In genomic region chr17:27471321-27472269, GRCh38 we compare ENCODE assay signal across 8 cellular contexts. TPM values are rescaled to one million over a fixed set of nuclear protein-coding genes. Genes with fewer than 3 reads are reported as not detected.
A peak's percentile ranks its signal among the peaks of the same experiment; 100 is the strongest.
DNase-seq lines count a peak whose midpoint lies in the region; ATAC-seq and TF ChIP-seq lines count a peak whose summit lies in the region.

No MANE protein-coding gene starts in this region.

- peaks cover 3% of the 10 kb centered on the region for H3K79me1 ChIP-seq in neuronal stem cell (ENCODE audit: low read depth, low read length)

- H3K4me1 Mint-ChIP-seq in T-cell, result peaks cover 75 to 84% (median 76%) of the 10 kb centered on the region in 3 donors
- H3K4me1 Mint-ChIP-seq in activated naive CD8-positive, alpha-beta T cell treated with anti-CD3 and anti-CD28 coated beads, Interleukin-2, amount 50 U/mL, for 24 hours, result peaks cover 100% of the 10 kb centered on the region

- H3K9me3 Mint-ChIP-seq in T-cell, result no peaks in the 10 kb centered on the region
- no peaks in the 10 kb centered on the region for H3K9me3 Mint-ChIP-seq in activated naive CD8-positive, alpha-beta T cell treated with anti-CD3 and anti-CD28 coated beads, Interleukin-2, amount 50 U/mL, for 24 hours

- H3K9ac ChIP-seq in neuronal stem cell (ENCODE audit: low read depth, low read length, poor library complexity), result no peak overlapping the region

- no peaks in the 10 kb centered on the region for H3K36me3 ChIP-seq in neuronal stem cell (replicated peaks in 1 of 2; ENCODE audit: control insufficient read depth in 2 of 2, insufficient read depth in 2 of 2, low read length in 2 of 2)

- no peak overlapping the region for H2AK5ac ChIP-seq in neuronal stem cell (ENCODE audit: low read depth, low read length)

- no peak overlapping the region for H2BK15ac ChIP-seq in neuronal stem cell (ENCODE audit: low read length)

- no peak overlapping the region for H2AFZ ChIP-seq in neuronal stem cell (ENCODE audit: low read length)

- peak overlapping the region; percentile 24 for H3K4me3 ChIP-seq in GM12865 (ENCODE audit: low read depth, low read length)
- H3K4me3 ChIP-seq in neuronal stem cell (ENCODE audit: low read length in 2 of 2), result no peak overlapping the region

- no peaks in the 10 kb centered on the region for H3K9me3 ChIP-seq in neuronal stem cell (replicated peaks in 1 of 2; ENCODE audit: control insufficient read depth in 2 of 2, insufficient read depth in 1 of 2, low read depth in 1 of 2, low read length in 2 of 2)

- peak overlapping the region in 2 of 3 donors; percentile 4 to 32 for H3K4me3 Mint-ChIP-seq in T-cell
- peak overlapping the region; percentile 62 for H3K4me3 Mint-ChIP-seq in activated naive CD8-positive, alpha-beta T cell treated with anti-CD3 and anti-CD28 coated beads, Interleukin-2, amount 50 U/mL, for 24 hours

- H3K27me3 Mint-ChIP-seq in T-cell, result no peaks in the 10 kb centered on the region
- H3K27me3 Mint-ChIP-seq in activated naive CD8-positive, alpha-beta T cell treated with anti-CD3 and anti-CD28 coated beads, Interleukin-2, amount 50 U/mL, for 24 hours, result peaks cover 2% of the 10 kb centered on the region

- ATAC-seq in HG02571 (IDR thresholded peaks at IDR 0.05; ENCODE audit: unreplicated experiment) (peak; percentile 63), T-cell (replicated peaks in 1 of 4) (peak; percentile 61 to 77 (median 64))
- ATAC-seq in activated naive CD8-positive, alpha-beta T cell treated with anti-CD3 and anti-CD28 coated beads, Interleukin-2, amount 50 U/mL, for 24 hours, result peak; percentile 76

- no peak overlapping the region for H3K27ac ChIP-seq in neuronal stem cell (replicated peaks; ENCODE audit: low read length)

- H3K4me2 ChIP-seq in neuronal stem cell (ENCODE audit: insufficient read depth, low read length, poor library complexity, severe bottlenecking), result no peak overlapping the region

- no peak overlapping the region for H3K23ac ChIP-seq in neuronal stem cell (ENCODE audit: low read depth, low read length, poor library complexity)

- H3K27me3 ChIP-seq in neuronal stem cell (ENCODE audit: control insufficient read depth in 3 of 3, insufficient read depth in 3 of 3, low read depth in 1 of 3, low read length in 3 of 3), result no peaks in the 10 kb centered on the region

- H4K8ac ChIP-seq in neuronal stem cell (ENCODE audit: low read depth, low read length), result no peak overlapping the region

- H2BK12ac ChIP-seq in neuronal stem cell (ENCODE audit: low read length), result no peak overlapping the region

- H2BK5ac ChIP-seq in neuronal stem cell (ENCODE audit: low read length), result no peak overlapping the region

- POLR2A ChIA-PET in T-cell (lab: Charles Lee), result no interaction called here

- peak; percentile 96 for DNase-seq in GM12865 (ENCODE audit: low read depth)
- peak in 26 of 34 experiments; percentile 4 to 58 (median 28) for DNase-seq in T-cell
- DNase-seq in activated naive CD8-positive, alpha-beta T cell treated with anti-CD3 and anti-CD28 coated beads, Interleukin-2, amount 50 U/mL, for 24 hours, result peak; percentile 83
- DNase-seq in stimulated activated CD4-positive, alpha-beta T cell treated with anti-CD3 and anti-CD28 coated beads, Interleukin-15, amount 100 ng/mL, for 48 hours (ENCODE audit: low read depth in 2 of 2), result peak; percentile 84 to 89
- no peak for DNase-seq in NOMO-1 (lab: John Stamatoyannopoulos, UW; ENCODE audit: unreplicated experiment in 2 of 2)
- no peak for DNase-seq in DMS153 treated with DMSO at 0.1 percent for 48 hours (lab: John Stamatoyannopoulos, UW; ENCODE audit: unreplicated experiment)
- no peak for DNase-seq in neuronal stem cell (ENCODE audit: low spot score)

- no peak overlapping the region for H4K91ac ChIP-seq in neuronal stem cell (ENCODE audit: low read depth, low read length, poor library complexity)

- H2BK120ac ChIP-seq in neuronal stem cell (ENCODE audit: low read depth, low read length), result no peak overlapping the region

- H3K4ac ChIP-seq in neuronal stem cell (ENCODE audit: low read length), result no peak overlapping the region

- peaks cover 0 to 13% of the 10 kb centered on the region in 2 donors for H3K4me1 ChIP-seq in neuronal stem cell (ENCODE audit: control insufficient read depth in 2 of 2, insufficient read depth in 1 of 2, low read depth in 1 of 2, low read length in 2 of 2)

- no CpG with 5 or more reads among the region's 14 CpGs for WGBS in neuronal stem cell (ENCODE audit: extremely low coverage in 2 of 2, insufficient read length in 2 of 2, insufficient replicate concordance in 1 of 2), 2 donors

- H3K36me3 Mint-ChIP-seq in T-cell, result no peaks in the 10 kb centered on the region
- H3K36me3 Mint-ChIP-seq in activated naive CD8-positive, alpha-beta T cell treated with anti-CD3 and anti-CD28 coated beads, Interleukin-2, amount 50 U/mL, for 24 hours (ENCODE audit: low read depth), result peaks cover 16% of the 10 kb centered on the region

- no peak overlapping the region for H3K18ac ChIP-seq in neuronal stem cell (ENCODE audit: low read length)

- TF ChIP-seq CTCF in GM12865 (IDR thresholded peaks at IDR 0.05; ENCODE audit: insufficient read depth, low read depth, low read length, missing control alignments), result no peak

- H3K27ac Mint-ChIP-seq in T-cell, result peak overlapping the region; percentile 83 to 88
- H3K27ac Mint-ChIP-seq in activated naive CD8-positive, alpha-beta T cell treated with anti-CD3 and anti-CD28 coated beads, Interleukin-2, amount 50 U/mL, for 24 hours, result peak overlapping the region; percentile 99

- CTCF ChIA-PET in T-cell (lab: Charles Lee), result no interaction called here

- H3K14ac ChIP-seq in neuronal stem cell (ENCODE audit: low read length), result no peak overlapping the region

RNA-seq across cellular contexts. Expression of gene KSR1, which starts 15.3 kb away (rescaled TPM):
- 10 to 100 TPM; 26.8 to 35.8 (median 27.6) TPM for total RNA-seq in T-cell
- polyA plus RNA-seq in neuronal stem cell (2013, experiment 1 of 2), result 19.3 TPM
- 19.3 TPM for polyA plus RNA-seq in neuronal stem cell (2013, experiment 2 of 2)

Comparison
In these comparisons a context has a peak if more than half of its experiments do, and no peak if none do; other contexts are left out.
1. DNase-seq: peak in GM12865 (single experiment), T-cell (26 of 34), activated naive CD8-positive, alpha-beta T cell treated with anti-CD3 and anti-CD28 coated beads, Interleukin-2, amount 50 U/mL, for 24 hours (single experiment) and stimulated activated CD4-positive, alpha-beta T cell treated with anti-CD3 and anti-CD28 coated beads, Interleukin-15, amount 100 ng/mL, for 48 hours (2 of 2); none in NOMO-1 (0 of 2), DMS153 treated with DMSO at 0.1 percent for 48 hours (single experiment) and neuronal stem cell (single experiment).
2. Peak in every context shown above with its lines, with median percentiles within 50 percentile points of each other: ATAC-seq.